Comparison of ENCODE assay signal across 1 cellular context in the genomic region with DNA sequence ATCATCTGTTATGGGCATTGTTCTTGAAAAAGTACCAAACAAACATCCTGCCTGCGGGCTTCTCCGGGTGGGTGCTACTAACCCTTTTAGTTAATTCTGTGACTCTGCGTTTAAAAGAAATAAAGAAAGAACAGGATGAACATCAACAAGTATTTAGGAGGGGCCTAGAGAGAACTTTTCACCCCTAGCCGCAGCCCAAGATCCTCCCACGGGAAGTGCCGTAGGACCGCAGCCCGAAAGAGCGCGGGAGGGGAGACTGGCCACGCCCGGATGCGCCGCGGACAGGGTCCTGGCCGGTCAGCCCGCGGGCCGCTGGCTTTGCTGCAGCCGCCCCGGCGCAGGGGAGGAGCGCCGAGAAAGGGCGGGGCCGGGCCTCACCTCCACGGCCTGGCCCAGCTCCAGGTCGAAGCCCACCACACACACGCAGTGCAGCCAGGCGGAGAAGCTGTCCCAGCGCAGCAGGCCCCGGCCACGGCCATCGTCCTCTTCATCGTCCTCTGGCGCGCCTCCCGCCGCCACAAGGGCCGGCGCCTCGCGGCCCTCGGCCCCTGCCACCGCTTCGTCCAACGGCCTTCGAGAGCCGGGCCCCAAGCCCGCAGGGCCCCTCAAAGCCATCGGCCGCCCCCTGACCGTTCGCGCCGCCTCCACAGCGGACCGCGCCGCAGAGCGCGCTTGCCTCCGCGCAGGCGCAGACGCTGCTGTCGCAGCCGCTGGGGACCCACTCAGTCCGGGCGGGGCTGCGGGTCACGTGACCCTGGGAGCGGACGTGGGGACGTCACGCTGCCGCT.
TF ChIP-seq lines count a peak whose summit lies in the region.

A gene with protein sequence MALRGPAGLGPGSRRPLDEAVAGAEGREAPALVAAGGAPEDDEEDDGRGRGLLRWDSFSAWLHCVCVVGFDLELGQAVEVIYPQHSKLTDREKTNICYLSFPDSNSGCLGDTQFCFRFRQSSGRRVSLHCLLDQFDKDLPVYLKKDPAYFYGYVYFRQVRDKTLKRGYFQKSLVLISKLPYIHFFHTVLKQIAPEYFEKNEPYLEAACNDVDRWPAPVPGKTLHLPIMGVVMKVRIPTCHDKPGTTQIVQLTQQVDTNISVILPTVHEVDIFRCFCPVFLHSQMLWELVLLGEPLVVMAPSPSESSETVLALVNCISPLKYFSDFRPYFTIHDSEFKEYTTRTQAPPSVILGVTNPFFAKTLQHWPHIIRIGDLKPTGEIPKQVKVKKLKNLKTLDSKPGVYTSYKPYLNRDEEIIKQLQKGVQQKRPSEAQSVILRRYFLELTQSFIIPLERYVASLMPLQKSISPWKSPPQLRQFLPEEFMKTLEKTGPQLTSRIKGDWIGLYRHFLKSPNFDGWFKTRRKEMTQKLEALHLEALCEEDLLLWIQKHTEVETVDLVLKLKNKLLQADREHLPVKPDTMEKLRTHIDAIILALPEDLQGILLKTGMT (minus strand): TSS at position 674 of the 788 bp plus-strand sequence. CDS start 59 bp downstream, at position 615.

TF ChIP-seq in H1, 55 proteins besides CTCF, POLR2A, EP300 and RAD21:
- TF ChIP-seq HDAC2 (IDR thresholded peaks at IDR 0.05; ENCODE audit: borderline replicate concordance in 1 of 2, low read depth in 2 of 2, low read length in 2 of 2) (no peak), POLR2AphosphoS5 (IDR thresholded peaks at IDR 0.05; ENCODE audit: low read depth, low read length) (peak; percentile 98), JUND (IDR thresholded peaks at IDR 0.05; ENCODE audit: low read length) (no peak), GABPA (IDR thresholded peaks at IDR 0.05; ENCODE audit: borderline replicate concordance, insufficient read depth, low read length) (no peak), TBP (IDR thresholded peaks at IDR 0.05; ENCODE audit: low read depth, low read length) (peak; percentile 90), KDM5A (IDR thresholded peaks at IDR 0.05; ENCODE audit: low read length) (no peak), GTF2F1 (IDR thresholded peaks at IDR 0.05; ENCODE audit: borderline replicate concordance, low read depth, low read length) (no peak; the same call in none of the 2 replicates), PHF8 (conservative IDR thresholded peaks at IDR 0.05; ENCODE audit: low read depth, low read length) (peak; percentile 100), SUZ12 (IDR thresholded peaks at IDR 0.05; ENCODE audit: low read length) (no peak; the same call in 1 of the 2 replicates), CHD1 (IDR thresholded peaks at IDR 0.05; ENCODE audit: low read depth, low read length) (no peak), CREB1 (IDR thresholded peaks at IDR 0.05) (peak; percentile 63; the same call in 1 of the 2 replicates), EZH2 (IDR thresholded peaks at IDR 0.05; ENCODE audit: low read depth, low read length, severe bottlenecking) (no peak), RBBP5 (IDR thresholded peaks at IDR 0.05; ENCODE audit: borderline replicate concordance, low read depth, low read length) (peak; percentile 62), TAF7 (optimal IDR thresholded peaks at IDR 0.05; ENCODE audit: borderline replicate concordance, low read depth, low read length) (peak; percentile 75), FOSL1 (IDR thresholded peaks at IDR 0.05; ENCODE audit: insufficient read depth, low read depth, low read length) (no peak), RNF2 (IDR thresholded peaks at IDR 0.05; ENCODE audit: borderline replicate concordance, low read depth, low read length, missing control alignments, poor library complexity, severe bottlenecking) (no peak), KDM4A (IDR thresholded peaks at IDR 0.05; ENCODE audit: low read depth, low read length, severe bottlenecking) (peak; percentile 78), MAFK (IDR thresholded peaks at IDR 0.05; ENCODE audit: low read depth, low read length) (no peak), ASH2L (IDR thresholded peaks at IDR 0.05; ENCODE audit: low read length) (peak; percentile 73), YY1 (IDR thresholded peaks at IDR 0.05; ENCODE audit: low read depth, low read length) (peak; percentile 29; the same call in 1 of the 2 replicates), KDM1A (IDR thresholded peaks at IDR 0.05; ENCODE audit: borderline replicate concordance, low read length) (0 out of 2 replicates have a peak, but pooled peaks have one; percentile 3), POU5F1 (IDR thresholded peaks at IDR 0.05; ENCODE audit: low read depth, low read length) (no peak), TAF1 (IDR thresholded peaks at IDR 0.05; ENCODE audit: low read depth, low read length) (peak; percentile 92), HDAC6 (IDR thresholded peaks at IDR 0.05; ENCODE audit: low read depth, low read length) (no peak), BACH1 (IDR thresholded peaks at IDR 0.05; ENCODE audit: low read length) (peak; percentile 54; the same call in 1 of the 2 replicates), SIN3A (conservative IDR thresholded peaks at IDR 0.05 in 1 of 2, IDR thresholded peaks at IDR 0.05 in 1 of 2; ENCODE audit: low read depth in 1 of 2, low read length in 2 of 2) (0 out of 4 replicates have a peak, but pooled peaks of 1 of the 2 experiments have one; percentile 27), NRF1 (IDR thresholded peaks at IDR 0.05; ENCODE audit: low read depth, low read length) (peak; percentile 50), SIX5 (IDR thresholded peaks at IDR 0.05; ENCODE audit: low read depth, low read length) (no peak), TCF12 (IDR thresholded peaks at IDR 0.05; ENCODE audit: low read depth, low read length) (no peak), TEAD4 (IDR thresholded peaks at IDR 0.05; ENCODE audit: low read depth, low read length) (no peak), ZNF274 (IDR thresholded peaks at IDR 0.05; ENCODE audit: borderline replicate concordance, extremely low read depth, low read length) (no peak), RFX5 (IDR thresholded peaks at IDR 0.05; ENCODE audit: borderline replicate concordance, low read depth, low read length) (no peak), CHD2 (IDR thresholded peaks at IDR 0.05; ENCODE audit: low read length) (no peak), NANOG (IDR thresholded peaks at IDR 0.05; ENCODE audit: insufficient read depth, low read depth, low read length, poor library complexity, severe bottlenecking) (no peak)
- TF ChIP-seq, protein P1, sequence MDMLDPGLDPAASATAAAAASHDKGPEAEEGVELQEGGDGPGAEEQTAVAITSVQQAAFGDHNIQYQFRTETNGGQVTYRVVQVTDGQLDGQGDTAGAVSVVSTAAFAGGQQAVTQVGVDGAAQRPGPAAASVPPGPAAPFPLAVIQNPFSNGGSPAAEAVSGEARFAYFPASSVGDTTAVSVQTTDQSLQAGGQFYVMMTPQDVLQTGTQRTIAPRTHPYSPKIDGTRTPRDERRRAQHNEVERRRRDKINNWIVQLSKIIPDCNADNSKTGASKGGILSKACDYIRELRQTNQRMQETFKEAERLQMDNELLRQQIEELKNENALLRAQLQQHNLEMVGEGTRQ (IDR thresholded peaks at IDR 0.05; ENCODE audit: low read length): peak; percentile 97
- TF ChIP-seq, protein P2, sequence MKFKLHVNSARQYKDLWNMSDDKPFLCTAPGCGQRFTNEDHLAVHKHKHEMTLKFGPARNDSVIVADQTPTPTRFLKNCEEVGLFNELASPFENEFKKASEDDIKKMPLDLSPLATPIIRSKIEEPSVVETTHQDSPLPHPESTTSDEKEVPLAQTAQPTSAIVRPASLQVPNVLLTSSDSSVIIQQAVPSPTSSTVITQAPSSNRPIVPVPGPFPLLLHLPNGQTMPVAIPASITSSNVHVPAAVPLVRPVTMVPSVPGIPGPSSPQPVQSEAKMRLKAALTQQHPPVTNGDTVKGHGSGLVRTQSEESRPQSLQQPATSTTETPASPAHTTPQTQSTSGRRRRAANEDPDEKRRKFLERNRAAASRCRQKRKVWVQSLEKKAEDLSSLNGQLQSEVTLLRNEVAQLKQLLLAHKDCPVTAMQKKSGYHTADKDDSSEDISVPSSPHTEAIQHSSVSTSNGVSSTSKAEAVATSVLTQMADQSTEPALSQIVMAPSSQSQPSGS (IDR thresholded peaks at IDR 0.05; ENCODE audit: low read length): no peak
- TF ChIP-seq, protein P3, sequence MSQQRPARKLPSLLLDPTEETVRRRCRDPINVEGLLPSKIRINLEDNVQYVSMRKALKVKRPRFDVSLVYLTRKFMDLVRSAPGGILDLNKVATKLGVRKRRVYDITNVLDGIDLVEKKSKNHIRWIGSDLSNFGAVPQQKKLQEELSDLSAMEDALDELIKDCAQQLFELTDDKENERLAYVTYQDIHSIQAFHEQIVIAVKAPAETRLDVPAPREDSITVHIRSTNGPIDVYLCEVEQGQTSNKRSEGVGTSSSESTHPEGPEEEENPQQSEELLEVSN (IDR thresholded peaks at IDR 0.05): peak; percentile 87
- TF ChIP-seq, protein P4, sequence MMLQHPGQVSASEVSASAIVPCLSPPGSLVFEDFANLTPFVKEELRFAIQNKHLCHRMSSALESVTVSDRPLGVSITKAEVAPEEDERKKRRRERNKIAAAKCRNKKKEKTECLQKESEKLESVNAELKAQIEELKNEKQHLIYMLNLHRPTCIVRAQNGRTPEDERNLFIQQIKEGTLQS (IDR thresholded peaks at IDR 0.05; ENCODE audit: insufficient read depth, low read depth, low read length): peak; percentile 84
- TF ChIP-seq, protein P5, sequence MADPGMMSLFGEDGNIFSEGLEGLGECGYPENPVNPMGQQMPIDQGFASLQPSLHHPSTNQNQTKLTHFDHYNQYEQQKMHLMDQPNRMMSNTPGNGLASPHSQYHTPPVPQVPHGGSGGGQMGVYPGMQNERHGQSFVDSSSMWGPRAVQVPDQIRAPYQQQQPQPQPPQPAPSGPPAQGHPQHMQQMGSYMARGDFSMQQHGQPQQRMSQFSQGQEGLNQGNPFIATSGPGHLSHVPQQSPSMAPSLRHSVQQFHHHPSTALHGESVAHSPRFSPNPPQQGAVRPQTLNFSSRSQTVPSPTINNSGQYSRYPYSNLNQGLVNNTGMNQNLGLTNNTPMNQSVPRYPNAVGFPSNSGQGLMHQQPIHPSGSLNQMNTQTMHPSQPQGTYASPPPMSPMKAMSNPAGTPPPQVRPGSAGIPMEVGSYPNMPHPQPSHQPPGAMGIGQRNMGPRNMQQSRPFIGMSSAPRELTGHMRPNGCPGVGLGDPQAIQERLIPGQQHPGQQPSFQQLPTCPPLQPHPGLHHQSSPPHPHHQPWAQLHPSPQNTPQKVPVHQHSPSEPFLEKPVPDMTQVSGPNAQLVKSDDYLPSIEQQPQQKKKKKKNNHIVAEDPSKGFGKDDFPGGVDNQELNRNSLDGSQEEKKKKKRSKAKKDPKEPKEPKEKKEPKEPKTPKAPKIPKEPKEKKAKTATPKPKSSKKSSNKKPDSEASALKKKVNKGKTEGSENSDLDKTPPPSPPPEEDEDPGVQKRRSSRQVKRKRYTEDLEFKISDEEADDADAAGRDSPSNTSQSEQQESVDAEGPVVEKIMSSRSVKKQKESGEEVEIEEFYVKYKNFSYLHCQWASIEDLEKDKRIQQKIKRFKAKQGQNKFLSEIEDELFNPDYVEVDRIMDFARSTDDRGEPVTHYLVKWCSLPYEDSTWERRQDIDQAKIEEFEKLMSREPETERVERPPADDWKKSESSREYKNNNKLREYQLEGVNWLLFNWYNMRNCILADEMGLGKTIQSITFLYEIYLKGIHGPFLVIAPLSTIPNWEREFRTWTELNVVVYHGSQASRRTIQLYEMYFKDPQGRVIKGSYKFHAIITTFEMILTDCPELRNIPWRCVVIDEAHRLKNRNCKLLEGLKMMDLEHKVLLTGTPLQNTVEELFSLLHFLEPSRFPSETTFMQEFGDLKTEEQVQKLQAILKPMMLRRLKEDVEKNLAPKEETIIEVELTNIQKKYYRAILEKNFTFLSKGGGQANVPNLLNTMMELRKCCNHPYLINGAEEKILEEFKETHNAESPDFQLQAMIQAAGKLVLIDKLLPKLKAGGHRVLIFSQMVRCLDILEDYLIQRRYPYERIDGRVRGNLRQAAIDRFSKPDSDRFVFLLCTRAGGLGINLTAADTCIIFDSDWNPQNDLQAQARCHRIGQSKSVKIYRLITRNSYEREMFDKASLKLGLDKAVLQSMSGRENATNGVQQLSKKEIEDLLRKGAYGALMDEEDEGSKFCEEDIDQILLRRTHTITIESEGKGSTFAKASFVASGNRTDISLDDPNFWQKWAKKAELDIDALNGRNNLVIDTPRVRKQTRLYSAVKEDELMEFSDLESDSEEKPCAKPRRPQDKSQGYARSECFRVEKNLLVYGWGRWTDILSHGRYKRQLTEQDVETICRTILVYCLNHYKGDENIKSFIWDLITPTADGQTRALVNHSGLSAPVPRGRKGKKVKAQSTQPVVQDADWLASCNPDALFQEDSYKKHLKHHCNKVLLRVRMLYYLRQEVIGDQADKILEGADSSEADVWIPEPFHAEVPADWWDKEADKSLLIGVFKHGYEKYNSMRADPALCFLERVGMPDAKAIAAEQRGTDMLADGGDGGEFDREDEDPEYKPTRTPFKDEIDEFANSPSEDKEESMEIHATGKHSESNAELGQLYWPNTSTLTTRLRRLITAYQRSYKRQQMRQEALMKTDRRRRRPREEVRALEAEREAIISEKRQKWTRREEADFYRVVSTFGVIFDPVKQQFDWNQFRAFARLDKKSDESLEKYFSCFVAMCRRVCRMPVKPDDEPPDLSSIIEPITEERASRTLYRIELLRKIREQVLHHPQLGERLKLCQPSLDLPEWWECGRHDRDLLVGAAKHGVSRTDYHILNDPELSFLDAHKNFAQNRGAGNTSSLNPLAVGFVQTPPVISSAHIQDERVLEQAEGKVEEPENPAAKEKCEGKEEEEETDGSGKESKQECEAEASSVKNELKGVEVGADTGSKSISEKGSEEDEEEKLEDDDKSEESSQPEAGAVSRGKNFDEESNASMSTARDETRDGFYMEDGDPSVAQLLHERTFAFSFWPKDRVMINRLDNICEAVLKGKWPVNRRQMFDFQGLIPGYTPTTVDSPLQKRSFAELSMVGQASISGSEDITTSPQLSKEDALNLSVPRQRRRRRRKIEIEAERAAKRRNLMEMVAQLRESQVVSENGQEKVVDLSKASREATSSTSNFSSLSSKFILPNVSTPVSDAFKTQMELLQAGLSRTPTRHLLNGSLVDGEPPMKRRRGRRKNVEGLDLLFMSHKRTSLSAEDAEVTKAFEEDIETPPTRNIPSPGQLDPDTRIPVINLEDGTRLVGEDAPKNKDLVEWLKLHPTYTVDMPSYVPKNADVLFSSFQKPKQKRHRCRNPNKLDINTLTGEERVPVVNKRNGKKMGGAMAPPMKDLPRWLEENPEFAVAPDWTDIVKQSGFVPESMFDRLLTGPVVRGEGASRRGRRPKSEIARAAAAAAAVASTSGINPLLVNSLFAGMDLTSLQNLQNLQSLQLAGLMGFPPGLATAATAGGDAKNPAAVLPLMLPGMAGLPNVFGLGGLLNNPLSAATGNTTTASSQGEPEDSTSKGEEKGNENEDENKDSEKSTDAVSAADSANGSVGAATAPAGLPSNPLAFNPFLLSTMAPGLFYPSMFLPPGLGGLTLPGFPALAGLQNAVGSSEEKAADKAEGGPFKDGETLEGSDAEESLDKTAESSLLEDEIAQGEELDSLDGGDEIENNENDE (IDR thresholded peaks at IDR 0.05; ENCODE audit: insufficient replicate concordance, low read length): no peak
- TF ChIP-seq, protein P6, sequence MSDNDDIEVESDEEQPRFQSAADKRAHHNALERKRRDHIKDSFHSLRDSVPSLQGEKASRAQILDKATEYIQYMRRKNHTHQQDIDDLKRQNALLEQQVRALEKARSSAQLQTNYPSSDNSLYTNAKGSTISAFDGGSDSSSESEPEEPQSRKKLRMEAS (IDR thresholded peaks at IDR 0.05): peak; percentile 86
